10 cellular contexts compared by ENCODE assay signal in the genomic region with DNA sequence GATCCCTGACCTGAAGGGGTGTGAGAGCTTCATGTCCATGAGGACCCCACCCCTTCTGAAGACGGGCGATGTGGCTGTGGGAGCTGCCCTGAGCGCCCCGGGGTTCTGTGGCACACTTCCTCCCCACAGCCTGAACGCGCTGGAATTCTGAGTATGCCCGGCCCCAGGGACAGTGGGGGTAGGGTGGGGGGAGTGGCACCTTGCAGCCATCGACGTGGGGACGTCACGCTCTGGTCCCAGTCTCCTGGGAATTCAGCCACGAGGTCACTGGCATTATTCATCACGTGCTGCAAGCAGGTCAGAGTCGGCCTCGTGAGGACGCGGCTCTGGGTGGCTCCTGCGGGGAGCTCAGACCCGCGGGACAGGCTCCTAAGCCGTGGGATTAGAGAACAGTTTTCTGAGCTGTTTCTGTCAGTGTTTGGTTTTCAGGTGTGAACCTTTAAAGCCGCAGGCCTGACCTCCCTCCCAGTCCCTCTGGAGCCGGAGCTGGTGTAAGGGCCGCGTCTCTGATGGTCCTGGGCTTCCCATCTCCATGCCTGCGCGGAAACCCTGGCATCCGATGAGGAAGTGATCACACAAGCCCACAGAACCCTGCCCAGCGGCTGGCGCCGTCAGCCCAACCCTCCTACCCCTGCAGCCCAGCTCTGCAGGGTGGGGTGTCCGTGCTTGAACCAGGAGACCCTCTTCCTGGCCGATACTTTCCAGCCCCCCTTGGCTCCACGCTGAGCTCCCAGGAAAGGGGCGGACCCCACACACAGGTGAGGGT. TPM values are rescaled to one million over a fixed set of nuclear protein-coding genes. Genes with fewer than 3 reads are reported as not detected.
A peak's percentile ranks its signal among the peaks of the same experiment; 100 is the strongest.
DNase-seq lines count a peak whose midpoint lies in the region; ATAC-seq and TF ChIP-seq lines count a peak whose summit lies in the region.
"Had no signal": no experiment of that assay in that cellular context is flagged by ENCODE, and none has a peak within 500 bp of the region (broad histone marks: within the 10 kb centered on the region; RNA-seq: fewer than 3 reads in every experiment).

No MANE protein-coding gene starts in this region.

- no peaks in the 10 kb centered on the region for H3K36me3 ChIP-seq in OCI-LY1 (ENCODE audit: insufficient read depth, low read length)
- H3K36me3 ChIP-seq in CD4-positive, alpha-beta memory T cell (ENCODE audit: insufficient read depth, low read length) = no peaks in the 10 kb centered on the region

- H3K9me3 ChIP-seq in OCI-LY1 (ENCODE audit: low read length) = no peaks in the 10 kb centered on the region
- no peaks in the 10 kb centered on the region for H3K9me3 ChIP-seq in CD4-positive, alpha-beta memory T cell (ENCODE audit: control insufficient read depth in 1 of 2, low read length in 2 of 2)

- intact Hi-C loops in CD4-positive, alpha-beta memory T cell (cut with micrococcal nuclease) = no loop called here

- no peak for TF ChIP-seq CTCF in AG10803 (conservative IDR thresholded peaks at IDR 0.05; ENCODE audit: low read length)
- TF ChIP-seq CTCF in OCI-LY1 (IDR thresholded peaks at IDR 0.05; ENCODE audit: low read length) = no peak
- no peak for TF ChIP-seq CTCF in fibroblast of villous mesenchyme (IDR thresholded peaks at IDR 0.05; ENCODE audit: insufficient read depth, low read depth, low read length)
- no peak for TF ChIP-seq CTCF in mesothelial cell of epicardium (IDR thresholded peaks at IDR 0.05; ENCODE audit: unreplicated experiment)
- TF ChIP-seq CTCF in GM20000 (IDR thresholded peaks at IDR 0.05; ENCODE audit: extremely low read depth, missing control alignments) = no peak

- no peaks in the 10 kb centered on the region for H3K27me3 Mint-ChIP-seq in mesothelial cell of epicardium (ENCODE audit: low read depth)
- no peaks in the 10 kb centered on the region for H3K27me3 Mint-ChIP-seq in CD4-positive, alpha-beta memory T cell
- H3K27me3 Mint-ChIP-seq: activated CD4-positive, alpha-beta T cell treated with anti-CD3 and anti-CD28 coated beads, Interleukin-2, amount 10 ng/mL, durations not matched to agents 7 days and 5 days had no signal

- no peaks in the 10 kb centered on the region for H3K27me3 ChIP-seq in OCI-LY1 (ENCODE audit: insufficient read depth, low read length)
- H3K27me3 ChIP-seq in CD4-positive, alpha-beta memory T cell (ENCODE audit: insufficient read depth, low read length) = no peaks in the 10 kb centered on the region

- H3K4me1 Mint-ChIP-seq in mesothelial cell of epicardium = peaks cover 10% of the 10 kb centered on the region
- H3K4me1 Mint-ChIP-seq in CD4-positive, alpha-beta memory T cell = peaks cover 9 to 40% (median 21%) of the 10 kb centered on the region in 4 donors

- no peaks in the 10 kb centered on the region for H3K9me3 Mint-ChIP-seq in mesothelial cell of epicardium
- no peaks in the 10 kb centered on the region for H3K9me3 Mint-ChIP-seq in CD4-positive, alpha-beta memory T cell
- H3K9me3 Mint-ChIP-seq: activated CD4-positive, alpha-beta T cell treated with anti-CD3 and anti-CD28 coated beads, Interleukin-2, amount 10 ng/mL, durations not matched to agents 7 days and 5 days had no signal

- H3F3A ChIP-seq in OCI-LY1 (ENCODE audit: insufficient read depth, low read length) = no peaks in the 10 kb centered on the region

- peak; percentile 21 for DNase-seq in AG10803 (ENCODE audit: low read depth)
- DNase-seq in fibroblast of villous mesenchyme (ENCODE audit: low read depth) = no peak
- DNase-seq in mesothelial cell of epicardium (ENCODE audit: low spot score in 2 of 2, unreplicated experiment in 2 of 2) = no peak
- DNase-seq in GM20000 (ENCODE audit: low spot score) = no peak
- no peak for DNase-seq in CD4-positive, alpha-beta memory T cell
- no peak for DNase-seq in NCI-H1694 (lab: John Stamatoyannopoulos, UW)
- DNase-seq: activated CD4-positive, alpha-beta T cell treated with anti-CD3 and anti-CD28 coated beads, Interleukin-2, amount 10 ng/mL, durations not matched to agents 7 days and 5 days; PC-3 had no signal

- no peaks in the 10 kb centered on the region for H4K20me1 ChIP-seq in OCI-LY1 (ENCODE audit: insufficient read depth, low read length)

- H3K27ac Mint-ChIP-seq in mesothelial cell of epicardium = peak overlapping the region; percentile 85
- H3K27ac Mint-ChIP-seq in CD4-positive, alpha-beta memory T cell = no peak overlapping the region
- H3K27ac Mint-ChIP-seq: activated CD4-positive, alpha-beta T cell treated with anti-CD3 and anti-CD28 coated beads, Interleukin-2, amount 10 ng/mL, durations not matched to agents 7 days and 5 days had no signal

- H3K4me1 ChIP-seq in OCI-LY1 (ENCODE audit: insufficient read depth, low read length, severe bottlenecking) = peaks cover 29% of the 10 kb centered on the region
- peaks cover 21% of the 10 kb centered on the region for H3K4me1 ChIP-seq in CD4-positive, alpha-beta memory T cell (ENCODE audit: insufficient read depth, low read length)

- no peak overlapping the region for H3K27ac ChIP-seq in OCI-LY1 (ENCODE audit: low read depth, low read length, poor library complexity, severe bottlenecking)
- no peak overlapping the region for H3K27ac ChIP-seq in CD4-positive, alpha-beta memory T cell (ENCODE audit: low read depth, low read length)

- no peak overlapping the region for H2AFZ ChIP-seq in OCI-LY1 (ENCODE audit: low read length)

- peak overlapping the region; percentile 47 for H3K4me2 ChIP-seq in OCI-LY1 (ENCODE audit: low read length)

- peak overlapping the region; percentile 55 for H3K4me3 Mint-ChIP-seq in mesothelial cell of epicardium
- no peak overlapping the region for H3K4me3 Mint-ChIP-seq in CD4-positive, alpha-beta memory T cell
- H3K4me3 Mint-ChIP-seq: activated CD4-positive, alpha-beta T cell treated with anti-CD3 and anti-CD28 coated beads, Interleukin-2, amount 10 ng/mL, durations not matched to agents 7 days and 5 days had no signal

- no peaks in the 10 kb centered on the region for H3K79me2 ChIP-seq in OCI-LY1 (ENCODE audit: insufficient read depth, low read length)

- CTCF ChIA-PET in CD4-positive, alpha-beta memory T cell (lab: Charles Lee; ENCODE audit: partially characterized antibody) = interaction anchor here (1.3 to 11.9 kb wide), 2 partner anchors 8 to 65 kb away, joined by 4 to 359 read pairs; no protein-coding TSS in a partner anchor

- H3K9me2 ChIP-seq in OCI-LY1 (ENCODE audit: low read depth, low read length) = no peaks in the 10 kb centered on the region

- ATAC-seq in HG03095 (IDR thresholded peaks at IDR 0.05; ENCODE audit: unreplicated experiment) = no peak
- ATAC-seq: PC-3 had no signal

- H3K4me3 ChIP-seq in AG10803 (ENCODE audit: low read length) = no peak overlapping the region
- peak overlapping the region; percentile 32 for H3K4me3 ChIP-seq in OCI-LY1 (ENCODE audit: low read depth, low read length, poor library complexity, severe bottlenecking)
- peak overlapping the region; percentile 21 for H3K4me3 ChIP-seq in fibroblast of villous mesenchyme (ENCODE audit: low read depth, low read length)
- no peak overlapping the region for H3K4me3 ChIP-seq in CD4-positive, alpha-beta memory T cell (ENCODE audit: low read length in 2 of 2)

- POLR2A ChIA-PET in CD4-positive, alpha-beta memory T cell (lab: Charles Lee; ENCODE audit: partially characterized antibody) = interaction anchor here (0.7 to 1.2 kb wide), 3 partner anchors 13 to 85 kb away, joined by 3 to 5 read pairs (median 3); partner anchors contain the start of genes COX19 and GPR146

- no peak overlapping the region for H3K9ac ChIP-seq in OCI-LY1 (ENCODE audit: low read length)

- H3K36me3 Mint-ChIP-seq in mesothelial cell of epicardium = peaks cover 3% of the 10 kb centered on the region
- peaks cover 3 to 5% of the 10 kb centered on the region in 2 donors for H3K36me3 Mint-ChIP-seq in CD4-positive, alpha-beta memory T cell

RNA-seq across cellular contexts. Expression of gene GPR146, which starts 16.2 kb away (rescaled TPM):
- total RNA-seq in fibroblast of villous mesenchyme (under 0.01 TPM in 1 of 2 replicates, not detected in the other), mesothelial cell of epicardium (1.0 to 1.6 TPM (median 1.0 TPM) in 3 replicates)
- total RNA-seq in CD4-positive, alpha-beta memory T cell = 10 to 100 TPM in 1 of 2 experiments, 1 to 10 TPM in 1; 8.8 to 10.1 TPM
- 10 to 100 TPM; 10.0 to 22.2 TPM for polyA plus RNA-seq in CD4-positive, alpha-beta memory T cell

RNA-seq across cellular contexts. Expression of gene GPER1, which starts 27.4 kb away (rescaled TPM):
- total RNA-seq in fibroblast of villous mesenchyme (1.9 and 2.6 TPM in 2 replicates), mesothelial cell of epicardium (2.1 to 2.6 TPM (median 2.4 TPM) in 3 replicates)
- total RNA-seq in CD4-positive, alpha-beta memory T cell = not detected
- not detected for polyA plus RNA-seq in CD4-positive, alpha-beta memory T cell

Comparison
In these comparisons a context has a peak if more than half of its experiments do, and no peak if none do; other contexts are left out.
1. H3K4me3 ChIP-seq: peak in OCI-LY1 (single experiment) and fibroblast of villous mesenchyme (single experiment); none in AG10803 (single experiment) and CD4-positive, alpha-beta memory T cell (0 of 2).